ENCODE assay signal across 8 cellular contexts in the genomic region with DNA sequence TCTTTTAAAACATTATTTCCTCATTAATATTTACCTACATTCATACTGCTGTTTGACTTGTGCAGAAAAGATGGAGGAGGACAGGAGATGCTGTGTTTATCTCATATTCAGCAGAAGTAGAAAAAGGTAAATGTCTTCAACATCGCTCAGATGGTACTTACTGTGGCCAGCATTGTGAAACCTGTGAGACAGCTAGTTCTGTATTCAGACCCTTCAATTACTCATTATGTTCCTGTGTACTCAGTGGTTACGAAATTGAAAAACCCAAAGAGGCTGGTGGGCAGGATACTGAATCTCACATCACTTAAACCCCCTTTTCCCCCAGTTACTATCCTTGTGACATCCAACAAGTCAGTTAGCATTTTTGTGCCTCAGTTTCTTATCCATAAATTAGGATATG.
A peak's percentile ranks its signal among the peaks of the same experiment; 100 is the strongest.
DNase-seq lines count a peak whose midpoint lies in the region; ATAC-seq and TF ChIP-seq lines count a peak whose summit lies in the region.

No MANE protein-coding gene starts in this region.

- H3K27me3 Mint-ChIP-seq in naive thymus-derived CD4-positive, alpha-beta T cell: no peaks in the 10 kb centered on the region
- no peaks in the 10 kb centered on the region for H3K27me3 Mint-ChIP-seq in endodermal cell (ENCODE audit: insufficient read depth)

- no peaks in the 10 kb centered on the region for H3K79me2 ChIP-seq in KMS-11 (ENCODE audit: insufficient read depth, low read depth)

- no peak overlapping the region for H2AFZ ChIP-seq in KMS-11 (ENCODE audit: low read depth)

- H3K27ac ChIP-seq in KMS-11 (no peak overlapping the region), endodermal cell (ENCODE audit: low read depth, low read length) (no peak overlapping the region)
- no peak overlapping the region for H3K27ac ChIP-seq in naive thymus-derived CD4-positive, alpha-beta T cell (ENCODE audit: low read depth, low read length)

- POLR2A ChIA-PET in naive thymus-derived CD4-positive, alpha-beta T cell (lab: Charles Lee): no interaction called here

- H3K4me2 ChIP-seq in KMS-11: peak overlapping the region; percentile 23

- no peak overlapping the region for H3K4me3 Mint-ChIP-seq in naive thymus-derived CD4-positive, alpha-beta T cell
- H3K4me3 Mint-ChIP-seq in endodermal cell: no peak overlapping the region

- H3K36me3 ChIP-seq in KMS-11 (ENCODE audit: insufficient read depth) (no peaks in the 10 kb centered on the region), endodermal cell (ENCODE audit: control insufficient read depth, insufficient read depth, low read length) (no peaks in the 10 kb centered on the region)
- H3K36me3 ChIP-seq in naive thymus-derived CD4-positive, alpha-beta T cell (ENCODE audit: control insufficient read depth in 2 of 3, insufficient read depth in 3 of 3, low read length in 3 of 3): no peaks in the 10 kb centered on the region

- intact Hi-C loops in naive thymus-derived CD4-positive, alpha-beta T cell (cut with micrococcal nuclease): no loop called here

- no peaks in the 10 kb centered on the region for H3K9me3 Mint-ChIP-seq in naive thymus-derived CD4-positive, alpha-beta T cell
- H3K9me3 Mint-ChIP-seq in endodermal cell: no peaks in the 10 kb centered on the region

- H3K27me3 ChIP-seq in KMS-11 (ENCODE audit: insufficient read depth, low read depth): no peaks in the 10 kb centered on the region
- no peaks in the 10 kb centered on the region for H3K27me3 ChIP-seq in naive thymus-derived CD4-positive, alpha-beta T cell (ENCODE audit: control insufficient read depth in 2 of 2, insufficient read depth in 2 of 2, low read length in 2 of 2)
- H3K27me3 ChIP-seq in endodermal cell (ENCODE audit: control insufficient read depth, insufficient read depth, low read length, poor library complexity, severe bottlenecking): no peaks in the 10 kb centered on the region

- H3K4me1 ChIP-seq in KMS-11 (ENCODE audit: low read depth, poor library complexity, severe bottlenecking) (peaks cover 36% of the 10 kb centered on the region), endodermal cell (ENCODE audit: control insufficient read depth, insufficient read depth, low read length) (no peaks in the 10 kb centered on the region)
- no peaks in the 10 kb centered on the region for H3K4me1 ChIP-seq in naive thymus-derived CD4-positive, alpha-beta T cell (ENCODE audit: control insufficient read depth in 2 of 2, insufficient read depth in 2 of 2, low read length in 2 of 2)

- ATAC-seq in HG02759 (IDR thresholded peaks at IDR 0.05; ENCODE audit: unreplicated experiment): peak; percentile 98
- ATAC-seq in naive thymus-derived CD4-positive, alpha-beta T cell: peak; percentile 46

- H3K9ac ChIP-seq in KMS-11: no peak overlapping the region
- H3K9ac ChIP-seq in endodermal cell (ENCODE audit: extremely low read depth, low read length, poor library complexity, severe bottlenecking): no peak overlapping the region

- H3K4me1 Mint-ChIP-seq in naive thymus-derived CD4-positive, alpha-beta T cell: peaks cover 5 to 53% (median 26%) of the 10 kb centered on the region in 7 donors
- H3K4me1 Mint-ChIP-seq in endodermal cell: no peaks in the 10 kb centered on the region

- H4K20me1 ChIP-seq in KMS-11 (ENCODE audit: insufficient read depth): no peaks in the 10 kb centered on the region

- WGBS in endodermal cell (ENCODE audit: insufficient coverage in 1 of 2, insufficient read length in 1 of 2), 2 experiments: 96 to 100% methylated on average over 2 of the region's 2 CpGs

- CTCF ChIA-PET in naive thymus-derived CD4-positive, alpha-beta T cell (lab: Charles Lee): no interaction called here

- no peaks in the 10 kb centered on the region for H3K9me3 ChIP-seq in naive thymus-derived CD4-positive, alpha-beta T cell (ENCODE audit: control insufficient read depth in 2 of 3, low read length in 3 of 3)
- H3K9me3 ChIP-seq in endodermal cell (ENCODE audit: control insufficient read depth, low read length): no peaks in the 10 kb centered on the region

- H3K27ac Mint-ChIP-seq in naive thymus-derived CD4-positive, alpha-beta T cell: no peak overlapping the region
- no peak overlapping the region for H3K27ac Mint-ChIP-seq in endodermal cell

- TF ChIP-seq CTCF in KMS-11 (conservative IDR thresholded peaks at IDR 0.05; ENCODE audit: low read depth, low read length) (no peak), endodermal cell (conservative IDR thresholded peaks at IDR 0.05) (no peak)

- no peak overlapping the region for H3K4me3 ChIP-seq in KMS-11 (IDR thresholded peaks at IDR 0.05; ENCODE audit: insufficient read depth, low read depth, low read length)
- H3K4me3 ChIP-seq in naive thymus-derived CD4-positive, alpha-beta T cell (ENCODE audit: low read length): no peak overlapping the region
- no peak overlapping the region for H3K4me3 ChIP-seq in endodermal cell (ENCODE audit: low read length)

- H3K36me3 Mint-ChIP-seq in naive thymus-derived CD4-positive, alpha-beta T cell: peaks cover 4 to 28% (median 9%) of the 10 kb centered on the region in 5 donors
- no peaks in the 10 kb centered on the region for H3K36me3 Mint-ChIP-seq in endodermal cell (ENCODE audit: low read depth)

- DNase-seq in GM19238 (ENCODE audit: insufficient read length, low spot score) (peak; percentile 30), AG08395 (ENCODE audit: low spot score) (no peak), GDM1 (lab: John Stamatoyannopoulos, UW) (no peak), DMS153 (lab: John Stamatoyannopoulos, UW) (no peak), endodermal cell (no peak)
- DNase-seq in naive thymus-derived CD4-positive, alpha-beta T cell: no peak
